8 cellular contexts compared by ENCODE assay signal in genomic region chr11:126310229-126310991, GRCh38. TPM values are rescaled to one million over a fixed set of nuclear protein-coding genes. Genes with fewer than 3 reads are reported as not detected.
A peak's percentile ranks its signal among the peaks of the same experiment; 100 is the strongest.
DNase-seq lines count a peak whose midpoint lies in the region; ATAC-seq and TF ChIP-seq lines count a peak whose summit lies in the region.

No MANE protein-coding gene starts in this region.

- TF ChIP-seq CTCF in PC-9 (conservative IDR thresholded peaks at IDR 0.05) (peak; percentile 94), fibroblast of villous mesenchyme (IDR thresholded peaks at IDR 0.05; ENCODE audit: insufficient read depth, low read depth, low read length) (peak; percentile 90), neural crest cell (conservative IDR thresholded peaks at IDR 0.05) (peak; percentile 96), vagina (IDR thresholded peaks at IDR 0.05) (peak; percentile 81 to 90 (median 89))

- H3F3A ChIP-seq in PC-9 (ENCODE audit: insufficient read depth, low read depth): peaks cover 5% of the 10 kb centered on the region; the same call in 1 of the 2 replicates

- H3K27ac Mint-ChIP-seq in activated T-helper 17 cell treated with anti-CD3 and anti-CD28 coated beads, Interleukin-2, amount 50 U/mL, for 72 hours: peak overlapping the region; percentile 13
- H3K27ac Mint-ChIP-seq in neural crest cell (ENCODE audit: unreplicated experiment): no peak overlapping the region

- no peaks in the 10 kb centered on the region for H3K79me2 ChIP-seq in PC-9 (ENCODE audit: low read depth)

- intact Hi-C loops in PC-9 (cut with micrococcal nuclease; ENCODE audit: unreplicated experiment): loop anchor here (1.0 to 5.0 kb wide), 7 partner anchors 30 to 682 kb away; no protein-coding TSS in a partner anchor
- intact Hi-C loops in vagina (cut with DNase I): loop anchor here (5.0 kb wide), 1 partner anchor 172 kb away; no protein-coding TSS in a partner anchor

- H3K27me3 ChIP-seq in PC-9 (ENCODE audit: insufficient read depth, low read depth) (no peaks in the 10 kb centered on the region), vagina (no peaks in the 10 kb centered on the region)

- peaks cover 3% of the 10 kb centered on the region; the same call in 1 of the 2 replicates for H3K4me1 ChIP-seq in PC-9 (replicated peaks; ENCODE audit: insufficient read depth)
- peaks cover 6% of the 10 kb centered on the region for H3K4me1 ChIP-seq in vagina

- POLR2A ChIA-PET in PC-9 (lab: Charles Lee; ENCODE audit: unreplicated experiment): interaction anchor here (0.5 to 0.8 kb wide), 3 partner anchors 36 to 197 kb away, joined by 5 to 10 read pairs (median 6); partner anchors contain the start of gene ST3GAL4

- CTCF ChIA-PET in PC-9 (lab: Charles Lee): interaction anchor here (0.5 to 2.0 kb wide), 10 partner anchors 8 to 680 kb away, joined by 3 to 15 read pairs (median 8); partner anchors contain the start of gene ST3GAL4

- H3K4me2 ChIP-seq in PC-9: no peak overlapping the region

- H3K27ac ChIP-seq in PC-9 (no peak overlapping the region), vagina (peak overlapping the region; percentile 38)

- H3K36me3 ChIP-seq in PC-9 (ENCODE audit: low read depth): 0 out of 2 replicates have a peak, but pooled peaks cover 5% of the 10 kb centered on the region
- H3K36me3 ChIP-seq in vagina: peaks cover 0 to 7% of the 10 kb centered on the region in 2 donors

- ATAC-seq in GM18907 (IDR thresholded peaks at IDR 0.05; ENCODE audit: unreplicated experiment): peak; percentile 32
- peak; percentile 68 for ATAC-seq in activated T-helper 17 cell treated with anti-CD3 and anti-CD28 coated beads, Interleukin-2, amount 50 U/mL, for 72 hours (replicated peaks)

- peaks cover 24% of the 10 kb centered on the region for H3K4me1 Mint-ChIP-seq in activated T-helper 17 cell treated with anti-CD3 and anti-CD28 coated beads, Interleukin-2, amount 50 U/mL, for 72 hours
- peaks cover 36% of the 10 kb centered on the region for H3K4me1 Mint-ChIP-seq in neural crest cell

- no peak overlapping the region for H3K4me3 Mint-ChIP-seq in activated T-helper 17 cell treated with anti-CD3 and anti-CD28 coated beads, Interleukin-2, amount 50 U/mL, for 72 hours
- peak overlapping the region; percentile 79 for H3K4me3 Mint-ChIP-seq in neural crest cell

- no peaks in the 10 kb centered on the region for H4K20me1 ChIP-seq in PC-9 (ENCODE audit: insufficient read depth)

- BruUV-seq in PC-9 (replicated peaks; lab: Mats Ljungman, UMichigan): no TSS peak

- no peaks in the 10 kb centered on the region for H3K9me3 Mint-ChIP-seq in activated T-helper 17 cell treated with anti-CD3 and anti-CD28 coated beads, Interleukin-2, amount 50 U/mL, for 72 hours
- H3K9me3 Mint-ChIP-seq in neural crest cell: no peaks in the 10 kb centered on the region

- no peaks in the 10 kb centered on the region for H3K27me3 Mint-ChIP-seq in activated T-helper 17 cell treated with anti-CD3 and anti-CD28 coated beads, Interleukin-2, amount 50 U/mL, for 72 hours
- H3K27me3 Mint-ChIP-seq in neural crest cell (ENCODE audit: low read depth): no peaks in the 10 kb centered on the region

- no peak overlapping the region for H2AFZ ChIP-seq in PC-9

- H3K36me3 Mint-ChIP-seq in activated T-helper 17 cell treated with anti-CD3 and anti-CD28 coated beads, Interleukin-2, amount 50 U/mL, for 72 hours (ENCODE audit: low read depth): peaks cover 80% of the 10 kb centered on the region
- H3K36me3 Mint-ChIP-seq in neural crest cell (ENCODE audit: low read depth): peaks cover 9% of the 10 kb centered on the region

- DNase-seq in Ammon's horn (ENCODE audit: low spot score) (peak; percentile 91), HPDE6-E6E7 (ENCODE audit: extremely low spot score) (peak; percentile 59), PC-9 (peak; percentile 65 to 73), fibroblast of villous mesenchyme (ENCODE audit: low read depth) (peak; percentile 78), neural crest cell (ENCODE audit: low read depth, low spot score) (peak; percentile 82), vagina (ENCODE audit: extremely low spot score in 2 of 2) (no peak)

- H3K9me2 ChIP-seq in PC-9 (ENCODE audit: insufficient read depth): no peaks in the 10 kb centered on the region

- TF ChIP-seq POLR2A in vagina (IDR thresholded peaks at IDR 0.05): no peak

- H3K4me3 ChIP-seq in PC-9 (no peak overlapping the region), fibroblast of villous mesenchyme (ENCODE audit: low read depth, low read length) (no peak overlapping the region), vagina (no peak overlapping the region)

- H3K9me3 ChIP-seq in PC-9 (ENCODE audit: insufficient read depth, low read depth) (no peaks in the 10 kb centered on the region), vagina (no peaks in the 10 kb centered on the region)

RNA-seq across cellular contexts. Expression of gene DCPS, which starts 6.5 kb away (rescaled TPM):
- total RNA-seq in PC-9 (2021) (23.8 and 27.2 TPM in 2 replicates), fibroblast of villous mesenchyme (10.4 and 12.9 TPM in 2 replicates), neural crest cell (22.9 and 23.3 TPM in 2 replicates), vagina (15.5 TPM)
- total RNA-seq in activated T-helper 17 cell treated with anti-CD3 and anti-CD28 coated beads, Interleukin-2, amount 50 U/mL, for 72 hours: 10 to 100 TPM; 28.1 to 47.5 TPM

RNA-seq across cellular contexts. Expression of gene TIRAP, which starts 27.5 kb away (rescaled TPM):
- total RNA-seq in PC-9 (2021): 9.6 and 12.7 TPM in 2 replicates
- total RNA-seq in activated T-helper 17 cell treated with anti-CD3 and anti-CD28 coated beads, Interleukin-2, amount 50 U/mL, for 72 hours: 10 to 100 TPM; 11.1 to 12.0 TPM
- total RNA-seq in fibroblast of villous mesenchyme: 7.4 and 7.8 TPM in 2 replicates
- 9.7 and 10.6 TPM in 2 replicates for total RNA-seq in neural crest cell
- total RNA-seq in vagina: 16.9 TPM

RNA-seq across cellular contexts. Expression of gene FOXRED1, which starts 41.5 kb away (rescaled TPM):
- total RNA-seq in PC-9 (2021) (40.4 and 43.2 TPM in 2 replicates), fibroblast of villous mesenchyme (6.0 and 10.3 TPM in 2 replicates), neural crest cell (54.3 and 55.0 TPM in 2 replicates), vagina (16.7 TPM)
- total RNA-seq in activated T-helper 17 cell treated with anti-CD3 and anti-CD28 coated beads, Interleukin-2, amount 50 U/mL, for 72 hours: 10 to 100 TPM; 34.6 to 47.1 TPM

RNA-seq across cellular contexts. Expression of gene SRPRA, which starts 41.7 kb away (rescaled TPM):
- total RNA-seq in PC-9 (2021) (53.3 and 57.1 TPM in 2 replicates), fibroblast of villous mesenchyme (85.4 and 102 TPM in 2 replicates), neural crest cell (70.2 and 74.6 TPM in 2 replicates), vagina (64.6 TPM)
- 100 to 1,000 TPM in 1 of 2 donors, 10 to 100 TPM in 1; 92.5 to 142 TPM for total RNA-seq in activated T-helper 17 cell treated with anti-CD3 and anti-CD28 coated beads, Interleukin-2, amount 50 U/mL, for 72 hours

RNA-seq across cellular contexts. Expression of gene ST3GAL4, which starts 45.1 kb away (rescaled TPM):
- total RNA-seq in PC-9 (2021) (44.1 and 46.2 TPM in 2 replicates), fibroblast of villous mesenchyme (16.8 and 17.1 TPM in 2 replicates), neural crest cell (22.4 and 23.1 TPM in 2 replicates), vagina (41.5 TPM)
- total RNA-seq in activated T-helper 17 cell treated with anti-CD3 and anti-CD28 coated beads, Interleukin-2, amount 50 U/mL, for 72 hours: 10 to 100 TPM; 10.0 to 16.2 TPM

Comparison
In these comparisons a context has a peak if more than half of its experiments do, and no peak if none do; other contexts are left out.
1. DNase-seq: peak in Ammon's horn (single experiment), HPDE6-E6E7 (single experiment), PC-9 (2 of 2), fibroblast of villous mesenchyme (single experiment) and neural crest cell (single experiment); none in vagina (0 of 2).
2. Peak in every context shown above with its lines, with median percentiles within 50 percentile points of each other: CTCF ChIP-seq.